13 cellular contexts compared by ENCODE assay signal in the genomic region with DNA sequence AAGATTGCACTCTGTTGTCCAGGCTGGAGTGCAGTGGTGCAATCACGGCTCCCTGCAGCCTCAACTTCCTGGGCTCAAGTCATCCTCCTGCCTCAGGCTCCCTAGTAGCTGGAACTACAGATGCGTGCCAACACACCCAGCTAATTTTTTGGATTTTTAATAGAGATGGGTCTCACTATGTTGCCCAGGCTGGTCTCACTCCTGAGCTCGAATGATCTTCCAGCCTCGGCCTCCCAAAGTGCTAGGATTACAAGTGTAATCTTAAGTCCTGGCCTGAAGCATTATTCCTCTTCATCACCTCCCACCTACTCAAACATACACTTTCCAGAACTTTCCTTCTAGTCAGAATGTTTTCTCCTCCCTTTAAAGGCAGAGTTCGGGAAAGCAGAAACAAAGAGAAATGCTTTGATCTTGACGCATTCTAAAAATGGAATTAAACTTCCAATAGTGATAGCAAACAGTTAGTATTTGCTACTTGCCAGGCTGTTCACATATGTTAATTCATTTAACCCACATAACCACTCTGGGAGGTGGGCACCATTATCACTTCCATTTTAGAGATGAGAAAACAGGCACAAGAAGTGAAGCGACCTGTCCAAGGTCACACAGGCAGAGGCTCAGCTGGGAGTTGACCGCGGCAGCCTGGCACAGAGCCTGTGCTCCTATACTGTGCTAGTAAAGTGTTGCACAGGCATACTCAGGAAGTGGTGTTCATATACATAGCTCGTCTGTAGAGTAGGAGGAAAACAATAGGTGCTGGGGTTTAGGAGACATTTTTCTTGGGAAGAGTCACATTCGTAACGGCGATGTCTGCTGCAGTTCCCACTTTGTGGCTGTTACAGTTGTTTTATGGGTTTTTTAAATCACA. TPM values are rescaled to one million over a fixed set of nuclear protein-coding genes. Genes with fewer than 3 reads are reported as not detected.
A peak's percentile ranks its signal among the peaks of the same experiment; 100 is the strongest.
DNase-seq lines count a peak whose midpoint lies in the region; ATAC-seq and TF ChIP-seq lines count a peak whose summit lies in the region.
"Had no signal": no experiment of that assay in that cellular context is flagged by ENCODE, and none has a peak within 500 bp of the region (broad histone marks: within the 10 kb centered on the region; RNA-seq: fewer than 3 reads in every experiment).

No MANE protein-coding gene starts in this region.

- peak overlapping the region; percentile 8; the same call in 1 of the 2 replicates for H3K27ac ChIP-seq in SJSA1
- H3K27ac ChIP-seq in esophagus muscularis mucosa (replicated peaks in 1 of 4) = peak overlapping the region in 3 of 4 donors; percentile 17 to 100 (median 99)
- peak overlapping the region; percentile 64 for H3K27ac ChIP-seq in thymus (ENCODE audit: low read depth)

- no peak for ATAC-seq in HG02588 (IDR thresholded peaks at IDR 0.05; ENCODE audit: unreplicated experiment)

- no peak for DNase-seq in activated naive CD4-positive, alpha-beta T cell treated with anti-CD3 and anti-CD28 coated beads for 36 hours
- no peak for DNase-seq in activated naive CD4-positive, alpha-beta T cell (lab: John Stamatoyannopoulos, UW)
- peak in 1 of 2 experiments; percentile 61 for DNase-seq in SJSA1 (ENCODE audit: low read depth in 1 of 2, low spot score in 2 of 2)
- DNase-seq in esophagus muscularis mucosa (ENCODE audit: extremely low spot score) = no peak
- DNase-seq in DMS53 (lab: John Stamatoyannopoulos, UW) = no peak
- DNase-seq in stimulated activated CD4-positive, alpha-beta T cell treated with anti-CD3 and anti-CD28 coated beads, Interleukin-12 subunit alpha, Interleukin-12 subunit beta, amount 100 ng/mL, for 4 hours = no peak
- DNase-seq: activated naive CD4-positive, alpha-beta T cell treated with anti-CD3 and anti-CD28 coated beads, Interleukin-2, amount 10 ng/mL, durations not matched to agents 7 days and 5 days; effector CD4-positive, alpha-beta T cell; H9; NCI-H1417 had no signal

- H3K4me3 ChIP-seq in SJSA1 (no peak overlapping the region), esophagus muscularis mucosa (no peak overlapping the region), thymus (ENCODE audit: low read length) (no peak overlapping the region)

- no peak for TF ChIP-seq EP300 in esophagus muscularis mucosa (IDR thresholded peaks at IDR 0.05)

- H3K36me3 ChIP-seq in SJSA1 (no peaks in the 10 kb centered on the region; the same call in 1 of the 2 replicates), esophagus muscularis mucosa (no peaks in the 10 kb centered on the region), thymus (ENCODE audit: control insufficient read depth, insufficient read depth) (no peaks in the 10 kb centered on the region)

- H3K27ac Mint-ChIP-seq in activated naive CD4-positive, alpha-beta T cell treated with anti-CD3 and anti-CD28 coated beads for 36 hours = peak overlapping the region; percentile 10
- H3K27ac Mint-ChIP-seq: activated naive CD4-positive, alpha-beta T cell treated with anti-CD3 and anti-CD28 coated beads, Interleukin-2, amount 10 ng/mL, durations not matched to agents 7 days and 5 days; H9 had no signal

- WGBS in esophagus muscularis mucosa = 76% methylated on average over 13 of the region's 13 CpGs
- 65% methylated on average over 13 of the region's 13 CpGs for WGBS in thymus

- no peaks in the 10 kb centered on the region for H3K9me3 Mint-ChIP-seq in activated naive CD4-positive, alpha-beta T cell treated with anti-CD3 and anti-CD28 coated beads for 36 hours
- H3K9me3 Mint-ChIP-seq: activated naive CD4-positive, alpha-beta T cell treated with anti-CD3 and anti-CD28 coated beads, Interleukin-2, amount 10 ng/mL, durations not matched to agents 7 days and 5 days; H9 had no signal

- H3K9me3 ChIP-seq in SJSA1 (replicated peaks) = peaks cover 3% of the 10 kb centered on the region; the same call in 1 of the 2 replicates
- no peaks in the 10 kb centered on the region for H3K9me3 ChIP-seq in esophagus muscularis mucosa
- no peaks in the 10 kb centered on the region for H3K9me3 ChIP-seq in thymus (ENCODE audit: control insufficient read depth)

- no peaks in the 10 kb centered on the region for H3K27me3 ChIP-seq in SJSA1 (replicated peaks)
- no peaks in the 10 kb centered on the region for H3K27me3 ChIP-seq in esophagus muscularis mucosa
- no peaks in the 10 kb centered on the region for H3K27me3 ChIP-seq in thymus (ENCODE audit: control insufficient read depth, insufficient read depth)

- H3K27me3 Mint-ChIP-seq in activated naive CD4-positive, alpha-beta T cell treated with anti-CD3 and anti-CD28 coated beads for 36 hours (ENCODE audit: low read depth) = no peaks in the 10 kb centered on the region

- H3K4me3 Mint-ChIP-seq in activated naive CD4-positive, alpha-beta T cell treated with anti-CD3 and anti-CD28 coated beads for 36 hours = no peak overlapping the region
- H3K4me3 Mint-ChIP-seq: activated naive CD4-positive, alpha-beta T cell treated with anti-CD3 and anti-CD28 coated beads, Interleukin-2, amount 10 ng/mL, durations not matched to agents 7 days and 5 days had no signal

- CTCF ChIA-PET in activated naive CD4-positive, alpha-beta T cell treated with anti-CD3 and anti-CD28 coated beads for 36 hours (lab: Charles Lee) = interaction anchor here (1.8 kb wide), 1 partner anchor 58 kb away, joined by 10 read pairs; no protein-coding TSS in a partner anchor

- intact Hi-C loops in activated naive CD4-positive, alpha-beta T cell treated with anti-CD3 and anti-CD28 coated beads for 36 hours (cut with micrococcal nuclease) = no loop called here
- intact Hi-C loops in esophagus muscularis mucosa (cut with DNase I) = no loop called here

- H3K36me3 Mint-ChIP-seq in activated naive CD4-positive, alpha-beta T cell treated with anti-CD3 and anti-CD28 coated beads for 36 hours (ENCODE audit: low read depth) = no peaks in the 10 kb centered on the region
- H3K36me3 Mint-ChIP-seq: activated naive CD4-positive, alpha-beta T cell treated with anti-CD3 and anti-CD28 coated beads, Interleukin-2, amount 10 ng/mL, durations not matched to agents 7 days and 5 days had no signal

- peaks cover 40% of the 10 kb centered on the region for H3K4me1 Mint-ChIP-seq in activated naive CD4-positive, alpha-beta T cell treated with anti-CD3 and anti-CD28 coated beads for 36 hours (ENCODE audit: low read depth)

- H3K4me1 ChIP-seq in SJSA1 (replicated peaks) = peaks cover 60% of the 10 kb centered on the region
- peaks cover 46 to 65% (median 51%) of the 10 kb centered on the region in 4 donors for H3K4me1 ChIP-seq in esophagus muscularis mucosa
- peaks cover 21% of the 10 kb centered on the region for H3K4me1 ChIP-seq in thymus (ENCODE audit: control insufficient read depth, insufficient read depth, low read length)

- TF ChIP-seq CTCF in esophagus muscularis mucosa (IDR thresholded peaks at IDR 0.05) = no peak

- no peak for TF ChIP-seq POLR2A in esophagus muscularis mucosa (IDR thresholded peaks at IDR 0.05; ENCODE audit: low read depth)

RNA-seq across cellular contexts. Expression of a gene that starts 24.6 kb away (rescaled TPM):
- not detected for total RNA-seq in activated naive CD4-positive, alpha-beta T cell treated with anti-CD3 and anti-CD28 coated beads for 36 hours
- not detected in 2 replicates for total RNA-seq in SJSA1 (2014; rRNA removed; shearing (Covaris generic))
- total RNA-seq in esophagus muscularis mucosa = not detected
- 0.02 TPM for polyA plus RNA-seq in thymus
- total RNA-seq: H9, myocyte had no signal

Comparison
In these comparisons a context has a peak if more than half of its experiments do, and no peak if none do; other contexts are left out.
1. H3K27ac ChIP-seq: peak in every context shown above with its lines; median percentile 99 in esophagus muscularis mucosa; 64 in thymus; 8 in SJSA1.